In genomic region chr10:697097-697875, GRCh38 we compare ENCODE assay signal across 20 cellular contexts.
"Had no signal": no experiment of that assay in that cellular context is flagged by ENCODE, and none has a peak within 500 bp of the region (broad histone marks: within the 10 kb centered on the region; RNA-seq: fewer than 3 reads in every experiment).

No MANE protein-coding gene starts in this region.

- H3K36me3 Mint-ChIP-seq: activated naive CD8-positive, alpha-beta T cell; memory B cell had no signal

- H3K27ac ChIP-seq: adrenal gland, foreskin keratinocyte, testis, uterus had no signal

- H3K4me3 Mint-ChIP-seq: activated CD8-positive, alpha-beta T cell treated with anti-CD3 and anti-CD28 coated beads, Interleukin-2, amount 10 ng/mL, durations not matched to agents 7 days and 5 days; activated naive CD8-positive, alpha-beta T cell; memory B cell had no signal

- H3K27me3 ChIP-seq: testis, uterus had no signal

- DNase-seq: activated CD4-positive, alpha-beta T cell treated with anti-CD3 and anti-CD28 coated beads for 1 hour; activated CD4-positive, alpha-beta T cell treated with anti-CD3 and anti-CD28 coated beads, Interleukin-2, amount 50 U/mL, for 1 hour; activated CD8-positive, alpha-beta T cell treated with anti-CD3 and anti-CD28 coated beads, Interleukin-2, amount 10 ng/mL, durations not matched to agents 7 days and 5 days; activated T-cell treated with anti-CD3 and anti-CD28 coated beads, Interleukin-2, amount 50 U/mL, for 1 hour; adrenal gland; central memory CD4-positive, alpha-beta T cell; effector memory CD4-positive, alpha-beta T cell; foreskin keratinocyte; hippocampal formation; left cardiac atrium; nucleus accumbens; stimulated activated CD4-positive, alpha-beta T cell treated with anti-CD3 and anti-CD28 coated beads, Interleukin-2, amount 100 ng/mL, for 48 hours; stimulated activated naive CD4-positive, alpha-beta T cell; T-helper 9 cell; testis; trophoblast cell; uterus had no signal

- H3K4me3 ChIP-seq: adrenal gland, testis, uterus had no signal

- H3K4me1 ChIP-seq: adrenal gland, foreskin keratinocyte, testis, uterus had no signal

- H3K36me3 ChIP-seq: adrenal gland, uterus had no signal

- H3K9me3 ChIP-seq: adrenal gland, testis, uterus had no signal

- H3K27ac Mint-ChIP-seq: activated CD8-positive, alpha-beta T cell treated with anti-CD3 and anti-CD28 coated beads, Interleukin-2, amount 10 ng/mL, durations not matched to agents 7 days and 5 days; activated naive CD8-positive, alpha-beta T cell; memory B cell; nephron had no signal

- H3K9me3 Mint-ChIP-seq: nephron had no signal
